In the genomic region with DNA sequence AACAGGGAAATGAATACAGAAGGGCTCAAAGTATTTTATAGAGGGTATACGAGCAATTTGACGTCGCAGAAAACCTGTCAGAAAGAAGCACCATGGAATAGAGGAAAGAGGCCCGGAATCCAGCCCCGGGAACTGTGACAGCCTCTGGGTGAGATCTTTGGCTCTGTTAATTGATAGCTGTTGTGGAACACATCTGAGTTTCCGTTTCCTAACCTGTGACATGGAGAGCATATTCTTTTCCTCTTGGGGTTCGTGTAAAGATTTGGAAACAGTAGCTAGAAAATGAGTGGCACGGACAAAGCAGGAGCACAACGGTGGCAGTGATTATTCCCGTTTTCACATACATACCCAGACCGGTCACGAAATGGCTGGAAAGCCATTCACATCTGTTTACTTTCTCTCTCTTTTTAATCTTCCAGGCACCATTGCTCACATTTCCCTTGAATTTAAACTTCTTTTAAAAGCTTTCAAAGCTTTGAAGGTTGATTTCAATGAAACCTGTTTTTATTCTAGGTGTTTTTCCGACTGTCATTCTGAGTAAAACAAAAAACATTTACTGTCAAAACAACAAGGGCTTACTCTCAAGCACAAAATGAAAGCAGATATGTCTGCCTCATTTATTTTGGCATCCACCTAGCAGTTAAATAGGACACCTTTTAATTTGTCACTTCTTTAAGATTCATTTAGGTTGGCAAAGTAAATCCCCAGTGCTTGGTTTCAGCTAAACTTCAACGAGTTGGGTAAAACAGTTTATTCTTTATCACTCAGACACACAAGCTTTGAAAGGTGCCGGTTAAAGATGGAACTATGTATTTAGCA, we compare ENCODE assay signal across 29 cellular contexts. TPM values are rescaled to one million over a fixed set of nuclear protein-coding genes. Genes with fewer than 3 reads are reported as not detected.
DNase-seq lines count a peak whose midpoint lies in the region; ATAC-seq and TF ChIP-seq lines count a peak whose summit lies in the region.
"Had no signal": no experiment of that assay in that cellular context is flagged by ENCODE, and none has a peak within 500 bp of the region (broad histone marks: within the 10 kb centered on the region; RNA-seq: fewer than 3 reads in every experiment).

No MANE protein-coding gene starts in this region.

- H3K36me3 Mint-ChIP-seq in H9 (ENCODE audit: insufficient read depth in 1 of 3, low read depth in 3 of 3): no peaks in the 10 kb centered on the region
- H3K36me3 Mint-ChIP-seq: IgD-negative memory B cell had no signal

- no CpG with 5 or more reads among the region's 15 CpGs for WGBS in H9 (ENCODE audit: extremely low coverage, insufficient read length, low lambda C conversion rate)
- 67% methylated on average over 3 of the region's 15 CpGs; no CpG with 5 or more reads in 1 of the 2 experiments for WGBS in IMR-90 (ENCODE audit: extremely low coverage in 2 of 2, insufficient read length in 1 of 2), 2 experiments
- WGBS in transverse colon (ENCODE audit: low coverage in 1 of 2), 2 donors: 74 to 79% methylated on average over 15 of the region's 15 CpGs

- in situ Hi-C loops in IMR-90 (cut with MboI; ENCODE audit: low sequenced_read_pairs): no loop called here
- in situ Hi-C loops in transverse colon (cut with MboI; ENCODE audit: low pct_ligation_motif_present in 1 of 4, low pct_unique_long_range_greater_than_20kb in 1 of 4, low sequenced_read_pairs in 3 of 4): no loop called here

- H4K20me1 ChIP-seq in H9 (ENCODE audit: control insufficient read depth, insufficient read depth, insufficient read length) (no peaks in the 10 kb centered on the region), IMR-90 (ENCODE audit: insufficient read depth, low read length) (no peaks in the 10 kb centered on the region)

- H3K4me2 ChIP-seq in H9 (ENCODE audit: insufficient read depth, insufficient read length, low read length) (no peak overlapping the region), IMR-90 (ENCODE audit: low read depth, low read length) (no peak overlapping the region)
- H3K4me2 ChIP-seq: KMS-11 had no signal

- H2BK5ac ChIP-seq in H9 (ENCODE audit: insufficient read length, low read length) (no peak overlapping the region), IMR-90 (ENCODE audit: low read depth, low read length, poor library complexity, severe bottlenecking) (no peak overlapping the region)

- H4K8ac ChIP-seq in H9 (replicated peaks; ENCODE audit: insufficient read length, low read depth, low read length) (no peak overlapping the region), IMR-90 (ENCODE audit: low read depth in 2 of 2, low read length in 2 of 2) (no peak overlapping the region)

- H2AFZ ChIP-seq in H9 (ENCODE audit: low read length): no peak overlapping the region
- H2AFZ ChIP-seq in IMR-90 (replicated peaks; ENCODE audit: low read length, poor library complexity): peak overlapping the region; percentile 53

- no peaks in the 10 kb centered on the region for H3K27me3 ChIP-seq in H9 (ENCODE audit: insufficient read depth, low read length)
- no peaks in the 10 kb centered on the region for H3K27me3 ChIP-seq in IMR-90 (ENCODE audit: control insufficient read depth, insufficient read depth, low read length)
- H3K27me3 ChIP-seq in skeletal muscle tissue (ENCODE audit: control insufficient read depth in 3 of 3, insufficient read depth in 3 of 3, low read length in 3 of 3): no peaks in the 10 kb centered on the region
- H3K27me3 ChIP-seq in transverse colon: no peaks in the 10 kb centered on the region

- H3K4ac ChIP-seq in H9 (ENCODE audit: low read depth, low read length) (no peak overlapping the region), IMR-90 (ENCODE audit: low read depth, low read length) (no peak overlapping the region)

- H3K9me1 ChIP-seq in IMR-90 (ENCODE audit: insufficient read depth, low read length): no peaks in the 10 kb centered on the region

- dilution Hi-C loops in IMR-90 (cut with HindIII; ENCODE audit: low sequenced_read_pairs, unreplicated experiment): no loop called here

- no peak for TF ChIP-seq RAD21 in IMR-90 (IDR thresholded peaks at IDR 0.05; ENCODE audit: low read length)

- H3K27ac Mint-ChIP-seq in H9: peak overlapping the region in 2 of 3 experiments; percentile 13 to 32; a peak in 2 of 7 replicates
- H3K27ac Mint-ChIP-seq: CD4-positive, alpha-beta memory T cell; IgD-negative memory B cell had no signal

- no peaks in the 10 kb centered on the region for H3K36me3 ChIP-seq in IMR-90 (ENCODE audit: control insufficient read depth, insufficient read depth, low read length)
- no peaks in the 10 kb centered on the region for H3K36me3 ChIP-seq in skeletal muscle tissue (ENCODE audit: control insufficient read depth in 3 of 3, insufficient read depth in 3 of 3, low read length in 3 of 3)
- H3K36me3 ChIP-seq in transverse colon: no peaks in the 10 kb centered on the region

- POLR2A ChIA-PET in IMR-90 (lab: Charles Lee; ENCODE audit: unreplicated experiment): no interaction called here

- H3K27ac ChIP-seq in H9 (ENCODE audit: insufficient read length, low read depth, low read length) (no peak overlapping the region), IMR-90 (ENCODE audit: insufficient read depth, low read length) (no peak overlapping the region), skeletal muscle tissue (ENCODE audit: low read depth, low read length) (peak overlapping the region; percentile 64), transverse colon (no peak overlapping the region)
- H3K27ac ChIP-seq: KMS-11, RWPE1 had no signal

- no peak overlapping the region for H2BK15ac ChIP-seq in H9 (ENCODE audit: low read depth, low read length)
- H2BK15ac ChIP-seq in IMR-90 (ENCODE audit: low read depth, low read length): no peak overlapping the region

- H3K23me2 ChIP-seq in H9 (ENCODE audit: insufficient read length, low read depth, low read length, poor library complexity, severe bottlenecking): no peaks in the 10 kb centered on the region

- H3K23ac ChIP-seq in H9 (ENCODE audit: insufficient read length, low read depth, low read length): no peak overlapping the region
- no peak overlapping the region for H3K23ac ChIP-seq in IMR-90 (ENCODE audit: low read depth, low read length)

- H3T11ph ChIP-seq in H9 (ENCODE audit: low read length): no peak overlapping the region

- no peak overlapping the region for H2BK120ac ChIP-seq in H9 (ENCODE audit: low read depth, low read length, poor library complexity, severe bottlenecking)
- no peak overlapping the region for H2BK120ac ChIP-seq in IMR-90 (ENCODE audit: low read depth, low read length)

- H3K9me3 ChIP-seq in H9 (ENCODE audit: control insufficient read depth, low read depth, low read length) (no peaks in the 10 kb centered on the region), IMR-90 (ENCODE audit: control insufficient read depth, insufficient read depth, low read length) (no peaks in the 10 kb centered on the region), skeletal muscle tissue (ENCODE audit: control insufficient read depth in 3 of 3, low read length in 3 of 3) (no peaks in the 10 kb centered on the region), transverse colon (no peaks in the 10 kb centered on the region)

- H3K56ac ChIP-seq in H9 (ENCODE audit: insufficient read length, low read depth, low read length) (no peak overlapping the region), IMR-90 (ENCODE audit: extremely low read depth, insufficient read depth, low read length) (no peak overlapping the region)

- H2AK5ac ChIP-seq in H9 (ENCODE audit: insufficient read length, low read length) (no peak overlapping the region), IMR-90 (ENCODE audit: low read depth, low read length) (no peak overlapping the region)

- H2BK12ac ChIP-seq in H9 (ENCODE audit: insufficient read length, low read depth, low read length): no peak overlapping the region

- intact Hi-C loops in IMR-90 (cut with micrococcal nuclease) (no loop called here), transverse colon (cut with DNase I; ENCODE audit: low total_unique reads) (no loop called here)

- TF ChIP-seq EP300 in transverse colon (IDR thresholded peaks at IDR 0.05; ENCODE audit: low read depth): no peak

- no peak overlapping the region for H2AK9ac ChIP-seq in IMR-90 (replicated peaks; ENCODE audit: low read depth, low read length, poor library complexity)

- H3K14ac ChIP-seq in H9 (ENCODE audit: insufficient read depth, low read length): no peak overlapping the region
- no peak overlapping the region for H3K14ac ChIP-seq in IMR-90 (replicated peaks; ENCODE audit: low read depth, low read length)

- H3K18ac ChIP-seq in H9 (ENCODE audit: insufficient read length, low read depth, low read length) (no peak overlapping the region), IMR-90 (ENCODE audit: low read depth, low read length) (no peak overlapping the region)

- H3K79me1 ChIP-seq in H9 (ENCODE audit: insufficient read depth, low read depth, low read length, poor library complexity, severe bottlenecking) (no peaks in the 10 kb centered on the region), IMR-90 (ENCODE audit: low read depth in 1 of 2, low read length in 2 of 2) (no peaks in the 10 kb centered on the region)

- no peaks in the 10 kb centered on the region for H3K4me1 ChIP-seq in H9 (ENCODE audit: insufficient read depth, low read length)
- H3K4me1 ChIP-seq in IMR-90 (ENCODE audit: control insufficient read depth, insufficient read depth, low read length): no peaks in the 10 kb centered on the region
- peaks cover 0 to 2% (median 0%) of the 10 kb centered on the region in 3 donors for H3K4me1 ChIP-seq in skeletal muscle tissue (ENCODE audit: control insufficient read depth in 3 of 3, insufficient read depth in 3 of 3, low read length in 3 of 3)
- H3K4me1 ChIP-seq in transverse colon: no peaks in the 10 kb centered on the region

- H3K9me3 Mint-ChIP-seq in H9: no peaks in the 10 kb centered on the region
- H3K9me3 Mint-ChIP-seq: IgD-negative memory B cell had no signal

- no peaks in the 10 kb centered on the region for H3K27me3 Mint-ChIP-seq in H9 (ENCODE audit: low read depth)
- H3K27me3 Mint-ChIP-seq: CD4-positive, alpha-beta memory T cell had no signal

- no peak for TF ChIP-seq CTCF in H9 (conservative IDR thresholded peaks at IDR 0.05)
- no peak for TF ChIP-seq CTCF in IMR-90 (conservative IDR thresholded peaks at IDR 0.05; ENCODE audit: low read depth, low read length)
- no peak for TF ChIP-seq CTCF in transverse colon (IDR thresholded peaks at IDR 0.05)

- H3K4me3 ChIP-seq in IMR-90 (ENCODE audit: insufficient read depth, low read depth, low read length): no peak overlapping the region
- peak overlapping the region in 2 of 3 donors; percentile 52 to 53 for H3K4me3 ChIP-seq in skeletal muscle tissue (ENCODE audit: low read length in 3 of 3)
- no peak overlapping the region for H3K4me3 ChIP-seq in transverse colon

- no peak overlapping the region for H3K4me3 Mint-ChIP-seq in H9
- H3K4me3 Mint-ChIP-seq: CD4-positive, alpha-beta memory T cell; IgD-negative memory B cell had no signal

- CTCF ChIA-PET in IMR-90 (lab: Yijun Ruan, JAX): no interaction called here

- TF ChIP-seq POLR2A in IMR-90 (IDR thresholded peaks at IDR 0.05; ENCODE audit: low read depth, low read length) (no peak), transverse colon (IDR thresholded peaks at IDR 0.05) (no peak)

- H2BK20ac ChIP-seq in H9 (ENCODE audit: low read depth, low read length, poor library complexity, severe bottlenecking) (no peak overlapping the region), IMR-90 (ENCODE audit: low read depth, low read length) (no peak overlapping the region)

- H3K4me1 Mint-ChIP-seq in H9: peaks cover 11 to 18% of the 10 kb centered on the region in 2 experiments
- H3K4me1 Mint-ChIP-seq: CD4-positive, alpha-beta memory T cell; IgD-negative memory B cell had no signal

- BruUV-seq in IMR-90 (replicated peaks; lab: Mats Ljungman, UMichigan): no TSS peak

- no peak for ATAC-seq in IMR-90 (ENCODE audit: low read depth)
- no peak for ATAC-seq in GM19328 (IDR thresholded peaks at IDR 0.05; ENCODE audit: unreplicated experiment)
- ATAC-seq: HCT116, Panc1 had no signal

- H4K5ac ChIP-seq in H9 (ENCODE audit: insufficient read length, low read depth, low read length) (no peak overlapping the region), IMR-90 (ENCODE audit: low read depth, low read length) (no peak overlapping the region)

- no peak for DNase-seq in H9
- no peak for DNase-seq in IMR-90
- DNase-seq in left kidney (ENCODE audit: low read depth, low spot score): peak; percentile 58
- no peak for DNase-seq in SW 1271 (lab: John Stamatoyannopoulos, UW)
- no peak for DNase-seq in transverse colon
- DNase-seq: C1 segment of cervical spinal cord; CD4-positive, alpha-beta memory T cell; COR-L47; DMS53; MM.1S; NCI-H1417 treated with DMSO at 0.1 percent for 48 hours; NCI-H1694 treated with DMSO at 0.1 percent for 48 hours; NCI-H2081; NCI-H446 treated with DMSO at 0.1 percent for 48 hours; NCI-H526; NCI-H82; SHP77 had no signal

- no peak overlapping the region for H3K9ac ChIP-seq in H9 (ENCODE audit: extremely low read depth, insufficient read length, low read length)
- no peak overlapping the region for H3K9ac ChIP-seq in IMR-90 (ENCODE audit: low read depth, low read length)
- peak overlapping the region in 2 of 3 donors; percentile 52 to 63 for H3K9ac ChIP-seq in skeletal muscle tissue (ENCODE audit: low read depth in 1 of 3, low read length in 3 of 3)
- H3K9ac ChIP-seq: KMS-11 had no signal

- H3K79me2 ChIP-seq in H9 (ENCODE audit: insufficient read depth, low read length): no peaks in the 10 kb centered on the region

- no peak overlapping the region for H4K91ac ChIP-seq in H9 (ENCODE audit: insufficient read length, low read depth, low read length)
- H4K91ac ChIP-seq in IMR-90 (ENCODE audit: insufficient read depth, low read depth, low read length): no peak overlapping the region

RNA-seq across cellular contexts. Expression of a gene that starts 26.7 kb away (rescaled TPM):
- total RNA-seq in H9 (2021) (not detected in 2 replicates), IMR-90 (2012; rRNA removed) (not detected in 2 replicates), skeletal muscle tissue (not detected), transverse colon (not detected)
- not detected in 2 replicates for polyA plus RNA-seq in IMR-90 (2012; rRNA removed)
- polyA plus RNA-seq in IMR-90 (2012; cell fraction: cytosol; rRNA removed): not detected in 2 replicates
- polyA plus RNA-seq in IMR-90 (2012; cell fraction: nucleus; rRNA removed; ENCODE audit: low replicate concordance): not detected in 2 replicates
- total RNA-seq: CD4-positive, alpha-beta memory T cell; Daoy; G401; H1; OCI-LY7; SK-MEL-5 had no signal
- polyA plus RNA-seq: CD4-positive, alpha-beta memory T cell; H1; IgD-negative memory B cell had no signal

Comparison
In these comparisons a context has a peak if more than half of its experiments do, and no peak if none do; other contexts are left out.
1. H3K9ac ChIP-seq: peak in skeletal muscle tissue (2 of 3); none in H9 (single experiment) and IMR-90 (single experiment).
2. H3K4me3 ChIP-seq: peak in skeletal muscle tissue (2 of 3); none in IMR-90 (single experiment) and transverse colon (0 of 4).